ENCODE assay signal across 24 cellular contexts in the genomic region with DNA sequence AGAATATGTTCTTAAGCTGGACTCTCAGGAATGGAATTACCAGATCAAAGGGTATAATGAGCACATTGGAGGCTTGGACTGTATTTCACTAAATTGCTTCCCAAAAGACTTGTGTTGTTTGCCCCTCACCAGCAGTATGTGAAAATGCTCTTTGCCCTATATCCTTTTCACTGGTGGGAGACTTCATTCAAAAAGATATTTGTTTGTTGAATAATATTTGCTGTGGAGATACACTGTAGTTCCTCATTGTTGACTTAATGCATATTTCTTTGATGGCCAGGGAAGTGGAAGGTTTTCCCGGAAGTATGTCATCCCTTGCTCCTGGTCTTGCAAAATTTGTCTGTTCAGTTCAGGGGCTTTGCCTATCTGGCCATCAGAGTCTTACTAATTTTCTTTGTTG. TPM values are rescaled to one million over a fixed set of nuclear protein-coding genes. Genes with fewer than 3 reads are reported as not detected.
A peak's percentile ranks its signal among the peaks of the same experiment; 100 is the strongest.
DNase-seq lines count a peak whose midpoint lies in the region; ATAC-seq and TF ChIP-seq lines count a peak whose summit lies in the region.
"Had no signal": no experiment of that assay in that cellular context is flagged by ENCODE, and none has a peak within 500 bp of the region (broad histone marks: within the 10 kb centered on the region; RNA-seq: fewer than 3 reads in every experiment).

No MANE protein-coding gene starts in this region.

- H3K27ac Mint-ChIP-seq in WTC11 = no peak overlapping the region
- no peak overlapping the region for H3K27ac Mint-ChIP-seq in activated CD4-positive, alpha-beta memory T cell treated with anti-CD3 and anti-CD28 coated beads, Interleukin-2, amount 10 ng/mL, durations not matched to agents 7 days and 5 days
- H3K27ac Mint-ChIP-seq: B cell; CD8-positive, alpha-beta memory T cell; IgD-negative memory B cell had no signal

- DNase-seq in DMS53 (lab: John Stamatoyannopoulos, UW) (peak; percentile 49), HuH-7.5 (ENCODE audit: low spot score) (peak; percentile 67), WTC11 (ENCODE audit: low spot score) (no peak), NCI-H1105 treated with DMSO at 0.1 percent for 48 hours (lab: John Stamatoyannopoulos, UW) (no peak)
- DNase-seq in activated CD4-positive, alpha-beta memory T cell treated with anti-CD3 and anti-CD28 coated beads, Interleukin-2, amount 10 ng/mL, durations not matched to agents 7 days and 5 days = no peak
- DNase-seq: CD8-positive, alpha-beta memory T cell; DMS 273 treated with DMSO at 0.1 percent for 48 hours; DND-41; GM23248; H7; NCI-H1048; NCI-H1417 treated with DMSO at 0.1 percent for 48 hours; NCI-H1694 treated with DMSO at 0.1 percent for 48 hours; NCI-H2081 treated with DMSO at 0.1 percent for 48 hours; NCI-H2171 treated with DMSO at 0.1 percent for 48 hours; NCI-H526; SHP77 treated with DMSO at 0.1 percent for 48 hours; T-helper 1 cell had no signal

- ATAC-seq in WTC11 (no peak), HG02852 (IDR thresholded peaks at IDR 0.05; ENCODE audit: unreplicated experiment) (no peak), esophagus mucosa (no peak)
- ATAC-seq: Panc1 had no signal

- POLR2A ChIA-PET in WTC11 (lab: Charles Lee) = no interaction called here
- POLR2A ChIA-PET in activated CD4-positive, alpha-beta memory T cell treated with anti-CD3 and anti-CD28 coated beads, Interleukin-2, amount 10 ng/mL, durations not matched to agents 7 days and 5 days (lab: Charles Lee) = no interaction called here

- H3K4me3 Mint-ChIP-seq in WTC11 = no peak overlapping the region
- no peak overlapping the region for H3K4me3 Mint-ChIP-seq in activated CD4-positive, alpha-beta memory T cell treated with anti-CD3 and anti-CD28 coated beads, Interleukin-2, amount 10 ng/mL, durations not matched to agents 7 days and 5 days
- H3K4me3 Mint-ChIP-seq: B cell; CD14-positive monocyte; CD8-positive, alpha-beta memory T cell; IgD-negative memory B cell had no signal

- H3K4me1 Mint-ChIP-seq in WTC11 = peaks cover 26% of the 10 kb centered on the region
- peaks cover 12% of the 10 kb centered on the region for H3K4me1 Mint-ChIP-seq in activated CD4-positive, alpha-beta memory T cell treated with anti-CD3 and anti-CD28 coated beads, Interleukin-2, amount 10 ng/mL, durations not matched to agents 7 days and 5 days

- no peak for TF ChIP-seq CTCF in WTC11 (IDR thresholded peaks at IDR 0.05)

- H3K9me3 Mint-ChIP-seq in WTC11 = peaks cover 3% of the 10 kb centered on the region; the same call in 1 of the 2 replicates
- H3K9me3 Mint-ChIP-seq in activated CD4-positive, alpha-beta memory T cell treated with anti-CD3 and anti-CD28 coated beads, Interleukin-2, amount 10 ng/mL, durations not matched to agents 7 days and 5 days = no peaks in the 10 kb centered on the region
- H3K9me3 Mint-ChIP-seq: CD14-positive monocyte; CD8-positive, alpha-beta memory T cell; IgD-negative memory B cell had no signal

- CTCF ChIA-PET in WTC11 (lab: Charles Lee) = interaction anchor here (0.7 to 4.4 kb wide), 3 partner anchors 13 to 147 kb away, joined by 3 to 19 read pairs (median 15); a partner anchor contains a TSS
- CTCF ChIA-PET in activated CD4-positive, alpha-beta memory T cell treated with anti-CD3 and anti-CD28 coated beads, Interleukin-2, amount 10 ng/mL, durations not matched to agents 7 days and 5 days (lab: Charles Lee) = interaction anchor here (0.7 to 9.1 kb wide), 6 partner anchors 10 to 60 kb away, joined by 4 to 175 read pairs (median 63); no protein-coding TSS in a partner anchor

- no peaks in the 10 kb centered on the region for H3K36me3 Mint-ChIP-seq in WTC11
- no peaks in the 10 kb centered on the region for H3K36me3 Mint-ChIP-seq in activated CD4-positive, alpha-beta memory T cell treated with anti-CD3 and anti-CD28 coated beads, Interleukin-2, amount 10 ng/mL, durations not matched to agents 7 days and 5 days (ENCODE audit: low read depth)
- H3K36me3 Mint-ChIP-seq: CD14-positive monocyte; CD8-positive, alpha-beta memory T cell; IgD-negative memory B cell had no signal

- H3K27me3 Mint-ChIP-seq in WTC11 (ENCODE audit: low read depth) = peaks cover 7% of the 10 kb centered on the region
- H3K27me3 Mint-ChIP-seq in activated CD4-positive, alpha-beta memory T cell treated with anti-CD3 and anti-CD28 coated beads, Interleukin-2, amount 10 ng/mL, durations not matched to agents 7 days and 5 days = peaks cover 33% of the 10 kb centered on the region

TF ChIP-seq in WTC11, 78 proteins besides CTCF, POLR2A, EP300 and RAD21:
- no peak for TF ChIP-seq EMX1 (CRISPR knock-in tag; IDR thresholded peaks at IDR 0.05)
- peak; percentile 62 for TF ChIP-seq GABPB1 (CRISPR knock-in tag; IDR thresholded peaks at IDR 0.05)

RNA-seq across cellular contexts. Expression of a gene that starts 19.4 kb away (rescaled TPM):
- total RNA-seq in WTC11 (2021) = 10.7 to 18.7 TPM (median 17.6 TPM) in 3 replicates
- total RNA-seq in activated CD4-positive, alpha-beta memory T cell treated with anti-CD3 and anti-CD28 coated beads, Interleukin-2, amount 10 ng/mL, durations not matched to agents 7 days and 5 days = 1 to 10 TPM in 1 of 2 experiments, under 1 TPM in 1; 0.88 to 1.8 TPM
- total RNA-seq in esophagus mucosa = 25.1 TPM

RNA-seq across cellular contexts. Expression of a gene that starts 33.7 kb away (rescaled TPM):
- total RNA-seq in WTC11 (2021) (87.9 to 99.5 TPM (median 99.2 TPM) in 3 replicates), esophagus mucosa (52.4 TPM)
- total RNA-seq in activated CD4-positive, alpha-beta memory T cell treated with anti-CD3 and anti-CD28 coated beads, Interleukin-2, amount 10 ng/mL, durations not matched to agents 7 days and 5 days = 100 to 1,000 TPM; 139 to 142 TPM

RNA-seq across cellular contexts. Expression of a gene that starts 49.9 kb away (rescaled TPM):
- 13.0 to 16.8 TPM (median 13.4 TPM) in 3 replicates for total RNA-seq in WTC11 (2021)
- total RNA-seq in activated CD4-positive, alpha-beta memory T cell treated with anti-CD3 and anti-CD28 coated beads, Interleukin-2, amount 10 ng/mL, durations not matched to agents 7 days and 5 days = 10 to 100 TPM; 24.6 to 25.9 TPM
- 74.4 TPM for total RNA-seq in esophagus mucosa

RNA-seq across cellular contexts. Expression of a gene that starts 56.2 kb away (rescaled TPM):
- total RNA-seq in WTC11 (2021) = 0.42 to 0.69 TPM (median 0.44 TPM) in 3 replicates
- total RNA-seq in activated CD4-positive, alpha-beta memory T cell treated with anti-CD3 and anti-CD28 coated beads, Interleukin-2, amount 10 ng/mL, durations not matched to agents 7 days and 5 days = under 1 TPM; 0.18 to 0.25 TPM
- not detected for total RNA-seq in esophagus mucosa
- total RNA-seq: GM23248 had no signal

Comparison
In these comparisons a context has a peak if more than half of its experiments do, and no peak if none do; other contexts are left out.
1. DNase-seq: peak in DMS53 (single experiment) and HuH-7.5 (single experiment); none in WTC11 (single experiment), activated CD4-positive, alpha-beta memory T cell treated with anti-CD3 and anti-CD28 coated beads, Interleukin-2, amount 10 ng/mL, durations not matched to agents 7 days and 5 days (single experiment) and NCI-H1105 treated with DMSO at 0.1 percent for 48 hours (single experiment).